1 cellular context compared by ENCODE assay signal in genomic region chr6:170542031-170542719, GRCh38.
TF ChIP-seq lines count a peak whose summit lies in the region.

No MANE protein-coding gene starts in this region.

TF ChIP-seq in HEK293T, 16 proteins besides CTCF, POLR2A, EP300 and RAD21 (continued from another document):
- no peak for TF ChIP-seq PKNOX1 (IDR thresholded peaks at IDR 0.05)
- TF ChIP-seq FOXM1 (IDR thresholded peaks at IDR 0.05; ENCODE audit: borderline replicate concordance), result no peak
- TF ChIP-seq HDGF (IDR thresholded peaks at IDR 0.05; ENCODE audit: borderline replicate concordance), result no peak
